ENCODE assay signal across 10 cellular contexts in the genomic region with DNA sequence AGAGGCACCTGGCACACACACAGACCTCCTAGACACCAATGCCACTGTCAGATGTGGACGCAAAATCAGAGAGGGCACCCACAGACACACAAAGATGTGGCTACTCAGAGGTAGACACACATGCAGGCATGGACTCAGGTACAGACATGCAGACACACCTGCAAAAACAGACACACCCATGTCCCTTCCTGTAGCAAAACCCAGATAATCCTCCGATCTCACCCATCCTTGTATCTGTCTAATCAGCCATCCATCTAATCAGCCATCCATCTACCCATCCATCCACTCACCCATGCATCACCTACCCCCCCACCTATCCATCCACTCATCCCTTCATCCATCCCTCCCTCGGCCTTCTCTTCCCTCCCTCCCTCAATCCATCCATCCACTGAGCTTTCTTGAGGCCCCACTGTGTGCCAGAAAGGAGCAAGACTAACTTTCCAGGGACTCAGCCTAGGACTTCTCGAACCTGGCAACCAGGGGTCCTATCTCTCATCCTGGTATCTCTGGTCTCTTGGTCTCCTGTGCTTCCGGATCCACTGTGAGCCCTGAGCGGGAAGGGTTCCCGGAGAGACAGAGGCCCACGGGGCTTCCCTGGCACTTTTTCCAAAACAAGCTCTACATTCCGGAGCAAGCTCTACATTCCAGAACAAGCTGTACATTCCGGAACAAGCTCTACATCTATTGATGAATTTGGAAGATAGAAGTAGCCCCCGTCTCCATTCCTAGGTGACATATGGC. TPM values are rescaled to one million over a fixed set of nuclear protein-coding genes. Genes with fewer than 3 reads are reported as not detected.
A peak's percentile ranks its signal among the peaks of the same experiment; 100 is the strongest.
DNase-seq lines count a peak whose midpoint lies in the region; ATAC-seq, FAIRE-seq and TF ChIP-seq lines count a peak whose summit lies in the region.
"Had no signal": no experiment of that assay in that cellular context is flagged by ENCODE, and none has a peak within 500 bp of the region (broad histone marks: within the 10 kb centered on the region; RNA-seq: fewer than 3 reads in every experiment).

No MANE protein-coding gene starts in this region.

- no peak overlapping the region for H2BK5ac ChIP-seq in neuronal stem cell (ENCODE audit: low read length)

- H3K36me3 ChIP-seq in HepG2 (replicated peaks in 1 of 2; ENCODE audit: control insufficient read depth in 1 of 2, insufficient read depth in 2 of 2, low read length in 2 of 2), result no peaks in the 10 kb centered on the region
- H3K36me3 ChIP-seq in right lobe of liver, result peaks cover 0 to 3% (median 0%) of the 10 kb centered on the region in 4 donors
- no peaks in the 10 kb centered on the region for H3K36me3 ChIP-seq in neuronal stem cell (replicated peaks in 1 of 2; ENCODE audit: control insufficient read depth in 2 of 2, insufficient read depth in 2 of 2, low read length in 2 of 2)
- no peaks in the 10 kb centered on the region for H3K36me3 ChIP-seq in small intestine (ENCODE audit: control insufficient read depth in 2 of 2, insufficient read depth in 2 of 2, low read length in 2 of 2)

- H4K91ac ChIP-seq in neuronal stem cell (ENCODE audit: low read depth, low read length, poor library complexity), result no peak overlapping the region

- peaks cover 95% of the 10 kb centered on the region for H3K4me1 ChIP-seq in HepG2 (ENCODE audit: insufficient read depth, low read length)
- H3K4me1 ChIP-seq in right lobe of liver, result peaks cover 2 to 56% (median 13%) of the 10 kb centered on the region in 4 donors
- no peaks in the 10 kb centered on the region for H3K4me1 ChIP-seq in neuronal stem cell (ENCODE audit: control insufficient read depth in 2 of 2, insufficient read depth in 1 of 2, low read depth in 1 of 2, low read length in 2 of 2)
- peaks cover 0 to 3% of the 10 kb centered on the region in 2 donors for H3K4me1 ChIP-seq in small intestine (ENCODE audit: control insufficient read depth in 2 of 2, insufficient read depth in 1 of 2, low read depth in 1 of 2, low read length in 1 of 2)

- H3K23ac ChIP-seq in neuronal stem cell (ENCODE audit: low read depth, low read length, poor library complexity), result no peak overlapping the region

- no peak overlapping the region for H2BK15ac ChIP-seq in neuronal stem cell (ENCODE audit: low read length)

- in situ Hi-C loops in HepG2 (cut with HindIII; ENCODE audit: extremely low pct_ligation_motif_present, low pct_unique_long_range_greater_than_20kb), result loop anchor here (5.0 kb wide), 1 partner anchor 109 kb away; no protein-coding TSS in a partner anchor

- FAIRE-seq in HepG2 (lab: Jason Lieb, UNC) (no peak), small intestine (lab: Jason Lieb, UNC) (no peak)
- FAIRE-seq: H54 had no signal

- no peak for TF ChIP-seq CTCF in HepG2 (CRISPR knock-in tag; IDR thresholded peaks at IDR 0.05)
- TF ChIP-seq CTCF in right lobe of liver (IDR thresholded peaks at IDR 0.05), result no peak
- TF ChIP-seq CTCF in epithelial cell of esophagus (IDR thresholded peaks at IDR 0.05; ENCODE audit: insufficient read depth, low read depth, low read length, missing control alignments), result no peak

- H4K8ac ChIP-seq in neuronal stem cell (ENCODE audit: low read depth, low read length), result peak overlapping the region; percentile 97

- H3K79me1 ChIP-seq in neuronal stem cell (ENCODE audit: low read depth, low read length), result no peaks in the 10 kb centered on the region

- TF ChIP-seq POLR2A in HepG2 (IDR thresholded peaks at IDR 0.05; ENCODE audit: insufficient read depth in 1 of 2, low read depth in 2 of 2, low read length in 2 of 2) (no peak), right lobe of liver (IDR thresholded peaks at IDR 0.05) (no peak)

- H3K27me3 ChIP-seq in HepG2 (ENCODE audit: control insufficient read depth in 1 of 2, insufficient read depth in 2 of 2, low read length in 2 of 2), result no peaks in the 10 kb centered on the region
- H3K27me3 ChIP-seq in right lobe of liver, result no peaks in the 10 kb centered on the region
- peaks cover 0 to 28% (median 3%) of the 10 kb centered on the region in 3 experiments for H3K27me3 ChIP-seq in neuronal stem cell (ENCODE audit: control insufficient read depth in 3 of 3, insufficient read depth in 3 of 3, low read depth in 1 of 3, low read length in 3 of 3)
- H3K27me3 ChIP-seq in small intestine (ENCODE audit: control insufficient read depth in 2 of 2, insufficient read depth in 2 of 2, low read length in 2 of 2), result no peaks in the 10 kb centered on the region

- peak overlapping the region; percentile 9 for H3K14ac ChIP-seq in neuronal stem cell (ENCODE audit: low read length)

- no peak for TF ChIP-seq RAD21 in HepG2 (CRISPR knock-in tag; IDR thresholded peaks at IDR 0.05)

- H3K79me2 ChIP-seq in HepG2 (ENCODE audit: insufficient read depth, low read length), result no peaks in the 10 kb centered on the region

- TF ChIP-seq EP300 in HepG2 (IDR thresholded peaks at IDR 0.05; ENCODE audit: low read depth in 2 of 2, low read length in 2 of 2) (no peak), HepG2 (CRISPR knock-in tag; IDR thresholded peaks at IDR 0.05; ENCODE audit: borderline replicate concordance) (no peak)

- H2BK120ac ChIP-seq in neuronal stem cell (ENCODE audit: low read depth, low read length), result no peak overlapping the region

- POLR2A ChIA-PET in HepG2 (lab: Yijun Ruan, JAX), result interaction anchor here (0.7 to 5.0 kb wide), 7 partner anchors 23 to 133 kb away, joined by 3 to 33 read pairs (median 3); a partner anchor contains a TSS

- ATAC-seq in HepG2, result no peak
- ATAC-seq in right lobe of liver, result no peak
- ATAC-seq in GM21825 (IDR thresholded peaks at IDR 0.05; ENCODE audit: unreplicated experiment), result no peak

- peak overlapping the region; percentile 54 for H3K4ac ChIP-seq in neuronal stem cell (ENCODE audit: low read length)

- DNase-seq in HepG2 (ENCODE audit: low spot score), result peak; percentile 55
- no peak for DNase-seq in right lobe of liver
- peak; percentile 72 for DNase-seq in epithelial cell of esophagus (ENCODE audit: low read depth)
- no peak for DNase-seq in neuronal stem cell (ENCODE audit: low spot score)
- DNase-seq in activated CD4-positive, CD25-positive, alpha-beta regulatory T cell treated with anti-CD3 and anti-CD28 coated beads, Interleukin-2, amount 50 U/mL, for 72 hours, result no peak
- DNase-seq in anterior cingulate cortex (lab: John Stamatoyannopoulos, UW), result no peak
- no peak for DNase-seq in small intestine
- DNase-seq: NCI-H1105 had no signal

- H3K18ac ChIP-seq in neuronal stem cell (ENCODE audit: low read length), result peak overlapping the region; percentile 49

- H3K9me3 ChIP-seq in HepG2 (ENCODE audit: low read length), result no peaks in the 10 kb centered on the region
- no peaks in the 10 kb centered on the region for H3K9me3 ChIP-seq in right lobe of liver
- H3K9me3 ChIP-seq in neuronal stem cell (replicated peaks in 1 of 2; ENCODE audit: control insufficient read depth in 2 of 2, insufficient read depth in 1 of 2, low read depth in 1 of 2, low read length in 2 of 2), result no peaks in the 10 kb centered on the region
- no peaks in the 10 kb centered on the region for H3K9me3 ChIP-seq in small intestine (ENCODE audit: control insufficient read depth, low read depth)

- H3K4me3 ChIP-seq in HepG2 (replicated peaks in 1 of 3; ENCODE audit: insufficient read depth in 1 of 3, low read depth in 2 of 3, low read length in 3 of 3) (peak overlapping the region in 2 of 3 experiments; percentile 5 to 82; a peak in 3 of 6 replicates), right lobe of liver (no peak overlapping the region), epithelial cell of esophagus (ENCODE audit: low read length) (no peak overlapping the region), neuronal stem cell (ENCODE audit: low read length in 2 of 2) (no peak overlapping the region), small intestine (ENCODE audit: low read depth in 1 of 2, low read length in 2 of 2) (no peak overlapping the region)

- peak overlapping the region; percentile 20 for H2AFZ ChIP-seq in HepG2 (ENCODE audit: low read length)
- H2AFZ ChIP-seq in neuronal stem cell (ENCODE audit: low read length), result no peak overlapping the region

- H4K20me1 ChIP-seq in HepG2 (ENCODE audit: insufficient read depth, low read length), result no peaks in the 10 kb centered on the region

- H3K4me2 ChIP-seq in HepG2 (ENCODE audit: low read depth, low read length) (peak overlapping the region; percentile 85), neuronal stem cell (ENCODE audit: insufficient read depth, low read length, poor library complexity, severe bottlenecking) (no peak overlapping the region)

- CTCF ChIA-PET in HepG2 (lab: Yijun Ruan, JAX; ENCODE audit: low intra/inter-chr PET ratio, low total read pairs), result interaction anchor here (0.8 to 4.4 kb wide), 7 partner anchors 40 to 133 kb away, joined by 3 to 54 read pairs (median 17); a partner anchor contains a TSS

- 24% methylated on average over 11 of the region's 11 CpGs for WGBS in HepG2 (ENCODE audit: low lambda C conversion rate)
- WGBS in right lobe of liver (ENCODE audit: insufficient coverage, low coverage, low lambda C conversion rate, missing lambda C conversion rate), result 85% methylated on average over 5 of the region's 11 CpGs
- WGBS in neuronal stem cell (ENCODE audit: extremely low coverage in 2 of 2, insufficient read length in 2 of 2, insufficient replicate concordance in 1 of 2), 2 donors, result no CpG with 5 or more reads among the region's 11 CpGs
- 79 to 86% (median 79%) methylated on average over 11 of the region's 11 CpGs for WGBS in small intestine, 3 donors

- H2BK12ac ChIP-seq in neuronal stem cell (ENCODE audit: low read length), result peak overlapping the region; percentile 76

- intact Hi-C loops in HepG2 (cut with micrococcal nuclease; ENCODE audit: unreplicated experiment), result loop anchor here (1.0 kb wide), 6 partner anchors 23 to 109 kb away; no protein-coding TSS in a partner anchor
- intact Hi-C loops in right lobe of liver (cut with DNase I), result loop anchor here (5.0 to 10.0 kb wide), 2 partner anchors 101 to 109 kb away; no protein-coding TSS in a partner anchor

- no peak overlapping the region for H2AK5ac ChIP-seq in neuronal stem cell (ENCODE audit: low read depth, low read length)

- BruUV-seq in HepG2 (replicated peaks; lab: Mats Ljungman, UMichigan), result no TSS peak

- no peak overlapping the region; the same call in 1 of the 2 replicates for H3K9ac ChIP-seq in HepG2 (ENCODE audit: insufficient read depth, low read depth, low read length)
- peak overlapping the region; percentile 68 for H3K9ac ChIP-seq in neuronal stem cell (ENCODE audit: low read depth, low read length, poor library complexity)

- H3K27ac ChIP-seq in HepG2 (ENCODE audit: extremely low read length, insufficient read depth, low read length) (no peak overlapping the region), right lobe of liver (no peak overlapping the region), neuronal stem cell (replicated peaks; ENCODE audit: low read length) (no peak overlapping the region), small intestine (ENCODE audit: low read depth in 1 of 2, low read length in 1 of 2) (peak overlapping the region in 1 of 2 donors; percentile 51)

RNA-seq across cellular contexts. Expression of a gene that starts 1.1 kb away (rescaled TPM):
- total RNA-seq in HepG2 (2016; rRNA removed; fragmentation: Illumina TruSeq; extraction: Trizol) (4.2 and 4.5 TPM in 2 replicates), right lobe of liver (100 to 1,000 TPM; 135 to 940 (median 474) TPM)
- 0.61 and 0.88 TPM in 2 replicates for total RNA-seq in HepG2 (2016; cell fraction: cytosol; rRNA removed; fragmentation: Illumina TruSeq; extraction: Trizol; ENCODE audit: low read depth)
- total RNA-seq in HepG2 (2016; cell fraction: insoluble cytoplasmic fraction; rRNA removed; fragmentation: Illumina TruSeq; extraction: Trizol), result 3.3 and 4.3 TPM in 2 replicates
- 2.1 and 2.3 TPM in 2 replicates for total RNA-seq in HepG2 (2016; cell fraction: membrane; rRNA removed; fragmentation: Illumina TruSeq; extraction: Trizol)
- 4.3 and 4.5 TPM in 2 replicates for total RNA-seq in HepG2 (2016; cell fraction: nucleus; rRNA removed; fragmentation: Illumina TruSeq; extraction: Trizol)
- polyA plus RNA-seq in HepG2 (2011; rRNA removed) (46.4 and 52.3 TPM in 2 replicates), small intestine (10 to 100 TPM; 19.7 to 92.7 (median 25.5) TPM)
- polyA plus RNA-seq in HepG2 (2011; cell fraction: cytosol; rRNA removed), result 39.7 and 45.8 TPM in 2 replicates
- 48.4 and 54.8 TPM in 2 replicates for polyA plus RNA-seq in HepG2 (2011; cell fraction: nucleus; rRNA removed)
- polyA plus RNA-seq in HepG2 (2012), result 14.4 and 32.4 TPM in 2 replicates
- polyA plus RNA-seq in HepG2 (2016; cell fraction: cytosol; fragmentation: Illumina TruSeq; extraction: Trizol; ENCODE audit: low read depth), result 1.5 and 1.8 TPM in 2 replicates
- 5.3 and 7.5 TPM in 2 replicates for polyA plus RNA-seq in HepG2 (2016; cell fraction: insoluble cytoplasmic fraction; fragmentation: Illumina TruSeq; extraction: Trizol; ENCODE audit: low read depth)
- polyA plus RNA-seq in HepG2 (2016; cell fraction: membrane; fragmentation: Illumina TruSeq; extraction: Trizol; ENCODE audit: low read depth), result 2.5 TPM in 2 replicates
- 7.7 and 9.8 TPM in 2 replicates for polyA plus RNA-seq in HepG2 (2016; cell fraction: nucleus; fragmentation: Illumina TruSeq; extraction: Trizol; ENCODE audit: insufficient read depth, low read depth)
- 39.1 and 112 TPM in 2 replicates for polyA minus RNA-seq in HepG2 (2011; rRNA and poly(A)+ RNA removed; ENCODE audit: low replicate concordance)
- 43.5 and 48.8 TPM in 2 replicates for polyA minus RNA-seq in HepG2 (2011; cell fraction: cytosol; rRNA and poly(A)+ RNA removed)
- 26.7 and 32.2 TPM in 2 replicates for polyA minus RNA-seq in HepG2 (2011; cell fraction: nucleus; rRNA and poly(A)+ RNA removed)
- 0.46 TPM for polyA plus RNA-seq in neuronal stem cell (2013, experiment 1 of 2)
- polyA plus RNA-seq in neuronal stem cell (2013, experiment 2 of 2), result 0.39 TPM

Comparison
In these comparisons a context has a peak if more than half of its experiments do, and no peak if none do; other contexts are left out.
1. DNase-seq: peak in HepG2 (single experiment) and epithelial cell of esophagus (single experiment); none in right lobe of liver (0 of 3), neuronal stem cell (single experiment), activated CD4-positive, CD25-positive, alpha-beta regulatory T cell treated with anti-CD3 and anti-CD28 coated beads, Interleukin-2, amount 50 U/mL, for 72 hours (single experiment), anterior cingulate cortex (0 of 58) and small intestine (single experiment).
2. H3K4me3 ChIP-seq: peak in HepG2 (2 of 3); none in right lobe of liver (0 of 3), epithelial cell of esophagus (single experiment), neuronal stem cell (0 of 2) and small intestine (0 of 2).
3. RNA of a gene that starts 1.1 kb away (total RNA-seq): 135 to 940 TPM in right lobe of liver; 0.61 to 4.5 TPM in HepG2; every median in the first group is over 10 times any median in the second.